In genomic region chr11:62885137-62885536, GRCh38 we compare ENCODE assay signal across 14 cellular contexts. TPM values are rescaled to one million over a fixed set of nuclear protein-coding genes. Genes with fewer than 3 reads are reported as not detected.
DNase-seq lines count a peak whose midpoint lies in the region; ATAC-seq, FAIRE-seq and TF ChIP-seq lines count a peak whose summit lies in the region.
"Had no signal": no experiment of that assay in that cellular context is flagged by ENCODE, and none has a peak within 500 bp of the region (broad histone marks: within the 10 kb centered on the region; RNA-seq: fewer than 3 reads in every experiment).

No MANE protein-coding gene starts in this region.

- H3K9ac ChIP-seq in MM.1S (ENCODE audit: low read length) = no peak overlapping the region

- 82 to 87% methylated on average over 6 of the region's 6 CpGs for WGBS in aorta, 2 donors
- 69 to 78% (median 73%) methylated on average over 6 of the region's 6 CpGs for WGBS in ovary, 3 donors

- H3K9me3 ChIP-seq in MM.1S (replicated peaks; ENCODE audit: insufficient read depth, low read length) = no peaks in the 10 kb centered on the region
- no peaks in the 10 kb centered on the region for H3K9me3 ChIP-seq in aorta (ENCODE audit: control insufficient read depth, low read length)
- H3K9me3 ChIP-seq in WERI-Rb-1 (ENCODE audit: severe bottlenecking) = no peaks in the 10 kb centered on the region
- no peaks in the 10 kb centered on the region for H3K9me3 ChIP-seq in ovary
- H3K9me3 ChIP-seq: upper lobe of left lung had no signal

- no peak for FAIRE-seq in HTR-8/SVneo (lab: Jason Lieb, UNC)
- FAIRE-seq: colon, GM12892 had no signal

- H3K36me3 ChIP-seq in MM.1S (replicated peaks; ENCODE audit: insufficient read depth, low read length) (peaks cover 52% of the 10 kb centered on the region), brain microvascular endothelial cell (replicated peaks) (peaks cover 79% of the 10 kb centered on the region), aorta (ENCODE audit: control insufficient read depth in 1 of 2, insufficient read depth in 2 of 2, low read length in 1 of 2) (peaks cover 0 to 17% of the 10 kb centered on the region in 2 donors), WERI-Rb-1 (peaks cover 91% of the 10 kb centered on the region), ovary (no peaks in the 10 kb centered on the region)

- TF ChIP-seq EP300 in ovary (IDR thresholded peaks at IDR 0.05) = no peak

- no peak for TF ChIP-seq POLR2A in ovary (IDR thresholded peaks at IDR 0.05)

- H3F3A ChIP-seq in MM.1S (ENCODE audit: insufficient read depth, low read length) = peaks cover 77% of the 10 kb centered on the region

- H4K20me1 ChIP-seq in MM.1S (ENCODE audit: insufficient read depth, low read length) = peaks cover 25% of the 10 kb centered on the region

- H3K4me3 Mint-ChIP-seq in mesothelial cell of epicardium = peak overlapping the region; percentile 20

- H3K27me3 ChIP-seq in MM.1S (replicated peaks; ENCODE audit: insufficient read depth, low read length) = no peaks in the 10 kb centered on the region
- no peaks in the 10 kb centered on the region for H3K27me3 ChIP-seq in brain microvascular endothelial cell (replicated peaks)
- H3K27me3 ChIP-seq in aorta (ENCODE audit: control insufficient read depth in 1 of 2, insufficient read depth in 2 of 2, low read length in 1 of 2) = no peaks in the 10 kb centered on the region
- H3K27me3 ChIP-seq in WERI-Rb-1 (ENCODE audit: insufficient read depth, low read depth, severe bottlenecking) = no peaks in the 10 kb centered on the region
- H3K27me3 ChIP-seq in ovary = no peaks in the 10 kb centered on the region
- H3K27me3 ChIP-seq: upper lobe of left lung had no signal

- H3K4me1 ChIP-seq in MM.1S (ENCODE audit: low read length) = peaks cover 17% of the 10 kb centered on the region
- peaks cover 0 to 6% of the 10 kb centered on the region in 2 donors for H3K4me1 ChIP-seq in aorta (ENCODE audit: control insufficient read depth in 1 of 2, insufficient read depth in 2 of 2, low read length in 2 of 2)
- peaks cover 6% of the 10 kb centered on the region for H3K4me1 ChIP-seq in ovary (ENCODE audit: insufficient read depth)

- intact Hi-C loops in aorta (cut with DNase I) (loop anchor here in 1 of 2 donors (10.0 kb wide), 1 partner anchor 750 kb away; no protein-coding TSS in a partner anchor), ovary (cut with DNase I) (loop anchor here in 1 of 4 donors (10.0 kb wide), 1 partner anchor 880 kb away; the partner anchor contains the start of gene ZFTA)

- DNase-seq in MM.1S (no peak), brain microvascular endothelial cell (no peak), mesothelial cell of epicardium (ENCODE audit: low spot score in 2 of 2, unreplicated experiment in 2 of 2) (no peak), aorta (no peak), WERI-Rb-1 (no peak), ovary (no peak), HTR-8/SVneo (ENCODE audit: insufficient read length, low spot score) (no peak)
- DNase-seq: MV-4-11, NCI-H524, upper lobe of left lung had no signal

- no peak overlapping the region for H3K4me3 ChIP-seq in MM.1S (ENCODE audit: low read length)
- H3K4me3 ChIP-seq in brain microvascular endothelial cell (ENCODE audit: low read depth, low read length) = peak overlapping the region; percentile 6
- no peak overlapping the region for H3K4me3 ChIP-seq in aorta (ENCODE audit: low read length in 2 of 2)
- no peak overlapping the region for H3K4me3 ChIP-seq in WERI-Rb-1 (ENCODE audit: low read depth, low read length)
- H3K4me3 ChIP-seq in ovary = no peak overlapping the region

- no peaks in the 10 kb centered on the region for H3K27me3 Mint-ChIP-seq in mesothelial cell of epicardium (ENCODE audit: low read depth)

- ATAC-seq in aorta (ENCODE audit: low FRiP score) = no peak

- TF ChIP-seq CTCF in C4-2B (conservative IDR thresholded peaks at IDR 0.05) (no peak), MM.1S (IDR thresholded peaks at IDR 0.05; ENCODE audit: low read length) (no peak), brain microvascular endothelial cell (IDR thresholded peaks at IDR 0.05; ENCODE audit: low read depth, low read length, missing control alignments) (no peak), mesothelial cell of epicardium (IDR thresholded peaks at IDR 0.05; ENCODE audit: unreplicated experiment) (no peak), WERI-Rb-1 (IDR thresholded peaks at IDR 0.05; ENCODE audit: low read depth, low read length) (no peak), ovary (IDR thresholded peaks at IDR 0.05) (no peak)

- in situ Hi-C loops in brain microvascular endothelial cell (cut with HindIII; ENCODE audit: low pct_ligation_motif_present, low sequenced_read_pairs) = no loop called here

- H3K27ac ChIP-seq in C4-2B = peak overlapping the region; percentile 7; the same call in 1 of the 2 replicates
- H3K27ac ChIP-seq in MM.1S (ENCODE audit: low read length) = no peak overlapping the region
- no peak overlapping the region for H3K27ac ChIP-seq in brain microvascular endothelial cell
- no peak overlapping the region for H3K27ac ChIP-seq in aorta (ENCODE audit: low read depth in 1 of 2, low read length in 2 of 2)
- H3K27ac ChIP-seq in WERI-Rb-1 = no peak overlapping the region
- no peak overlapping the region for H3K27ac ChIP-seq in ovary

- H3K27ac Mint-ChIP-seq in mesothelial cell of epicardium = peak overlapping the region; percentile 76

- H2AFZ ChIP-seq in MM.1S (ENCODE audit: low read length) = no peak overlapping the region

- 0 out of 2 replicates have a peak overlapping the region, but pooled peaks have one; percentile 18 for H3K4me2 ChIP-seq in MM.1S (ENCODE audit: low read depth, low read length)

- H3K4me1 Mint-ChIP-seq in mesothelial cell of epicardium = peaks cover 62% of the 10 kb centered on the region

- no peaks in the 10 kb centered on the region for H3K9me2 ChIP-seq in MM.1S (replicated peaks; ENCODE audit: insufficient read depth, low read length)

- H3K9me3 Mint-ChIP-seq in mesothelial cell of epicardium = no peaks in the 10 kb centered on the region

- H3K36me3 Mint-ChIP-seq in mesothelial cell of epicardium = peaks cover 41% of the 10 kb centered on the region

- peaks cover 64% of the 10 kb centered on the region for H3K79me2 ChIP-seq in MM.1S (ENCODE audit: low read length)

RNA-seq across cellular contexts. Expression of gene SLC3A2, which starts 4.4 kb away (rescaled TPM):
- total RNA-seq in mesothelial cell of epicardium (205 to 212 TPM (median 208 TPM) in 3 replicates), aorta (100 to 1,000 TPM in 1 of 2 donors, 10 to 100 TPM in 1; 98.6 to 107 TPM), ovary (100 to 1,000 TPM in 3 of 7 donors, 10 to 100 TPM in 4; 69.0 to 430 (median 97.7) TPM)
- polyA plus RNA-seq in aorta (10 to 100 TPM; 31.8 to 74.8 TPM), ovary (100 to 1,000 TPM in 1 of 2 donors, 10 to 100 TPM in 1; 90.0 to 126 TPM)

RNA-seq across cellular contexts. Expression of gene CHRM1, which starts 36.0 kb away (rescaled TPM):
- total RNA-seq in mesothelial cell of epicardium = 0.09 to 0.72 TPM (median 0.11 TPM) in 3 replicates
- total RNA-seq in aorta = not detected
- not detected for polyA plus RNA-seq in aorta
- not detected for total RNA-seq in ovary
- polyA plus RNA-seq in ovary = not detected
- total RNA-seq: liver had no signal
- polyA plus RNA-seq: liver had no signal

RNA-seq across cellular contexts. Expression of gene WDR74, which starts 45.7 kb away (rescaled TPM):
- total RNA-seq in mesothelial cell of epicardium = 59.3 to 63.7 TPM (median 62.1 TPM) in 3 replicates
- 10 to 100 TPM; 35.4 to 42.9 TPM for total RNA-seq in aorta
- 10 to 100 TPM; 13.5 to 53.9 TPM for polyA plus RNA-seq in aorta
- 10 to 100 TPM; 36.5 to 70.6 (median 61.1) TPM for total RNA-seq in ovary
- polyA plus RNA-seq in ovary = 10 to 100 TPM; 25.1 to 39.4 TPM

RNA-seq across cellular contexts. Expression of gene TEX54, which starts 52.5 kb away (rescaled TPM):
- total RNA-seq in mesothelial cell of epicardium (not detected in 3 replicates), aorta (not detected), ovary (not detected)
- polyA plus RNA-seq in aorta (1 to 10 TPM in 1 of 2 donors, not detected in 1; 5.5 TPM), ovary (not detected)
- total RNA-seq: liver, upper lobe of left lung had no signal

RNA-seq across cellular contexts. Expression of gene STX5, which starts 53.3 kb away (rescaled TPM):
- total RNA-seq in mesothelial cell of epicardium (55.2 to 57.9 TPM (median 55.8 TPM) in 3 replicates), aorta (10 to 100 TPM; 42.6 to 46.4 TPM), ovary (10 to 100 TPM; 33.2 to 60.7 (median 49.1) TPM)
- polyA plus RNA-seq in aorta (10 to 100 TPM; 19.2 to 44.0 TPM), ovary (10 to 100 TPM; 39.6 to 50.1 TPM)
